Comparison of ENCODE assay signal across 10 cellular contexts in the genomic region with DNA sequence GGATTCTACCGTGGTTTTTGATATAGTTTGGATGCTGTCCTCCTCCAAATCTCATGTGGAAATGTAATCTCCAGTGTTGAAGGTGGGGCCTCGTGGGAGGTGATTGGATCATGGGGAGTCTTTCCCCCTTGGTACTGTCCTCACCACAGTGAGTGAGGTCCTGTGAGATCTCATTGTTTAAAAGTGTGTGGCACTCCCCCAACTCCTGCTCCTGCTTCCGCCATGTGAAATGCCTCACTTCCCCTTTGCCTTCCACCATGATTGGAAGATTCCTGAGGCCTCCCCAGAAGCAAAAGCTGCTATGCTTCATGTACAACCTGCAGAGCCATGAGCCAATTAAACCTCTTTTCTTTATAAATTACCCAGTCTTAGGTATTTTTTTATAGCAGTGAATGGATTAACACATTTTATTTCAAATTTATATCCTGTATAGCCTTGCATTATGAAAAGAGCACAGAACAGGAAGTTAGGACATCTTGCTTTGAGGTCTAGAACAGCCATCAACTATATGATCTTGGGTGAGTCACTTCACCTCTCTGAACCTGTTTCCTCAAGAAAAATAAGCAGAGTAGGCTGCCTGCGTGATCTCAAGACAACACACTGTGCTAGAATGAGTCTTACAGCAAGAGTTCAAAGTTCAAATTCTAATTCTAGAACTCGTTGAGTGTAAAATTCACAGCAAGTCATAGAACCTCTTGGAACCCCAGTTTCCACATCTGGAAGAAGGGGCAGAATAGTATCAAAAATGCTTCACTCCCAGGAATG.
DNase-seq lines count a peak whose midpoint lies in the region; ATAC-seq, FAIRE-seq and TF ChIP-seq lines count a peak whose summit lies in the region.
"Had no signal": no experiment of that assay in that cellular context is flagged by ENCODE, and none has a peak within 500 bp of the region (broad histone marks: within the 10 kb centered on the region; RNA-seq: fewer than 3 reads in every experiment).

No MANE protein-coding gene starts in this region.

- H3K4me1 ChIP-seq in GM12878 (ENCODE audit: control insufficient read depth, insufficient read depth, low read length) = peaks cover 4% of the 10 kb centered on the region
- peaks cover 0 to 4% (median 0%) of the 10 kb centered on the region in 4 donors for H3K4me1 ChIP-seq in upper lobe of left lung

- H3K4me1 Mint-ChIP-seq in nephron progenitor cell = peaks cover 27% of the 10 kb centered on the region

- H3K36me3 Mint-ChIP-seq in nephron progenitor cell (ENCODE audit: low read depth) = peaks cover 7% of the 10 kb centered on the region

- no peak overlapping the region for H3K4me2 ChIP-seq in GM12878 (ENCODE audit: control insufficient read depth, insufficient read depth)

- no peaks in the 10 kb centered on the region; the same call in 1 of the 3 replicates for H3K9me3 ChIP-seq in GM12878 (replicated peaks; ENCODE audit: control insufficient read depth, insufficient read depth, low read length)
- H3K9me3 ChIP-seq in upper lobe of left lung = peaks cover 0 to 6% (median 0%) of the 10 kb centered on the region in 4 donors

- H3K9me3 Mint-ChIP-seq in nephron progenitor cell = peaks cover 19% of the 10 kb centered on the region
- H3K9me3 Mint-ChIP-seq: memory B cell had no signal

- SMC1A ChIA-PET in GM12878 (lab: Charles Lee; ENCODE audit: uncharacterized antibody, unreplicated experiment) = interaction anchor here (0.9 to 3.4 kb wide), 3 partner anchors 29 to 331 kb away, joined by 3 to 15 read pairs (median 3); no protein-coding TSS in a partner anchor

- in situ Hi-C loops in GM12878 (cut with MboI) = no loop called here

- CTCF ChIA-PET in GM12878 (lab: Yijun Ruan, JAX) = no interaction called here

- H3K27me3 ChIP-seq in GM12878 (replicated peaks in 1 of 2; ENCODE audit: control insufficient read depth in 2 of 2, insufficient read depth in 2 of 2, low read length in 1 of 2) = no peaks in the 10 kb centered on the region
- no peaks in the 10 kb centered on the region for H3K27me3 ChIP-seq in upper lobe of left lung

- TF ChIP-seq POLR2A in GM12878 (IDR thresholded peaks at IDR 0.05; ENCODE audit: low read depth, low read length) (no peak), upper lobe of left lung (IDR thresholded peaks at IDR 0.05) (no peak)

- no peak overlapping the region for H3K9ac ChIP-seq in GM12878 (ENCODE audit: control insufficient read depth, insufficient read depth, low read length)

- intact Hi-C loops in GM12878 (cut with micrococcal nuclease; ENCODE audit: unreplicated experiment) = no loop called here

- POLR2A ChIA-PET in GM12878 (lab: Charles Lee) = interaction anchor here (0.6 kb wide), 1 partner anchor 159 kb away, joined by 4 read pairs; no protein-coding TSS in a partner anchor

- no peak overlapping the region for H3K27ac Mint-ChIP-seq in nephron progenitor cell
- H3K27ac Mint-ChIP-seq: memory B cell had no signal

- ATAC-seq in GM19395 (IDR thresholded peaks at IDR 0.05; ENCODE audit: unreplicated experiment) (peak; percentile 53), GM12878 (peak; percentile 81), GM19467 (IDR thresholded peaks at IDR 0.05; ENCODE audit: unreplicated experiment) (no peak), upper lobe of left lung (ENCODE audit: low FRiP score in 2 of 2) (no peak)

- H3K27ac ChIP-seq in GM12878 (ENCODE audit: control insufficient read depth, insufficient read depth) (no peak overlapping the region), upper lobe of left lung (no peak overlapping the region)

- H3K4me3 Mint-ChIP-seq in nephron progenitor cell = no peak overlapping the region
- H3K4me3 Mint-ChIP-seq: memory B cell had no signal

- H2AFZ ChIP-seq in GM12878 (ENCODE audit: control insufficient read depth, low read depth, low read length) = no peak overlapping the region

- peak; percentile 72 to 87 for DNase-seq in NOMO-1 (lab: John Stamatoyannopoulos, UW; ENCODE audit: unreplicated experiment in 2 of 2)
- DNase-seq in GM12878 (ENCODE audit: low read depth, low spot score) = no peak
- peak; percentile 93 for DNase-seq in pulmonary artery endothelial cell (ENCODE audit: low read depth, low spot score)
- no peak for DNase-seq in middle frontal gyrus (ENCODE audit: extremely low spot score, low spot score)
- no peak for DNase-seq in nephron progenitor cell
- no peak for DNase-seq in upper lobe of left lung
- DNase-seq: NCI-H524 had no signal

- H3K4me3 ChIP-seq in GM12878 (no peak overlapping the region), upper lobe of left lung (no peak overlapping the region)

- BruUV-seq in GM12878 (replicated peaks; lab: Mats Ljungman, UMichigan) = no TSS peak

- 88% methylated on average over 5 of the region's 5 CpGs for WGBS in GM12878 (ENCODE audit: insufficient coverage, insufficient replicate concordance, low lambda C conversion rate, missing lambda C conversion rate)
- WGBS in upper lobe of left lung, 2 donors = 83 to 90% methylated on average over 5 of the region's 5 CpGs

- RAD21 ChIA-PET in GM12878 (lab: Charles Lee; ENCODE audit: unreplicated experiment) = no interaction called here

- TF ChIP-seq EP300 in GM12878 (IDR thresholded peaks at IDR 0.05; ENCODE audit: borderline replicate concordance in 1 of 2, control insufficient read depth in 1 of 2, low read depth in 2 of 2, low read length in 2 of 2) (no peak), upper lobe of left lung (IDR thresholded peaks at IDR 0.05) (no peak)

- FAIRE-seq in GM12878 (lab: Jason Lieb, UNC) = peak; percentile 23

- H4K20me1 ChIP-seq in GM12878 (ENCODE audit: control insufficient read depth, insufficient read depth) = no peaks in the 10 kb centered on the region

- no peak for TF ChIP-seq CTCF in GM12878 (IDR thresholded peaks at IDR 0.05 in 2 of 3, conservative IDR thresholded peaks at IDR 0.05 in 1 of 3; ENCODE audit: control insufficient read depth in 2 of 3, extremely low read depth in 1 of 3, insufficient read depth in 1 of 3, low read depth in 3 of 3, low read length in 3 of 3)
- TF ChIP-seq CTCF in nephron progenitor cell (IDR thresholded peaks at IDR 0.05) = no peak
- TF ChIP-seq CTCF in upper lobe of left lung (IDR thresholded peaks at IDR 0.05) = no peak

- H3K27me3 Mint-ChIP-seq in nephron progenitor cell (ENCODE audit: low read depth, poor library complexity) = no peaks in the 10 kb centered on the region
- H3K27me3 Mint-ChIP-seq: memory B cell had no signal

- H3K36me3 ChIP-seq in GM12878 (ENCODE audit: control insufficient read depth in 2 of 2, insufficient read depth in 2 of 2, low read length in 1 of 2) (no peaks in the 10 kb centered on the region), upper lobe of left lung (no peaks in the 10 kb centered on the region)

- no peaks in the 10 kb centered on the region for H3K79me2 ChIP-seq in GM12878 (ENCODE audit: control insufficient read depth, insufficient read depth, low read length)

- no peak for TF ChIP-seq RAD21 in GM12878 (IDR thresholded peaks at IDR 0.05; ENCODE audit: insufficient read depth, low read depth, low read length)

TF ChIP-seq in GM12878, 131 proteins besides CTCF, POLR2A, EP300 and RAD21:
- 0 out of 2 replicates have a peak, but pooled peaks have one; percentile 25 for TF ChIP-seq YY1 (IDR thresholded peaks at IDR 0.05; ENCODE audit: low read depth, low read length)
- peak; percentile 69 for TF ChIP-seq NR2C1 (IDR thresholded peaks at IDR 0.05)
- no peak for TF ChIP-seq TBL1XR1 (IDR thresholded peaks at IDR 0.05; ENCODE audit: low read depth, low read length)
- TF ChIP-seq HDGF (IDR thresholded peaks at IDR 0.05) = no peak
- TF ChIP-seq NR2F1 (conservative IDR thresholded peaks at IDR 0.05) = peak; percentile 67; the same call in 1 of the 2 replicates
TF ChIP-seq in GM12878: peak in this region for 3.

Comparison
In these comparisons a context has a peak if more than half of its experiments do, and no peak if none do; other contexts are left out.
1. ATAC-seq: peak in GM19395 (single experiment) and GM12878 (single experiment); none in GM19467 (single experiment) and upper lobe of left lung (0 of 2).
2. DNase-seq: peak in NOMO-1 (2 of 2) and pulmonary artery endothelial cell (single experiment); none in GM12878 (single experiment), middle frontal gyrus (single experiment), nephron progenitor cell (single experiment) and upper lobe of left lung (0 of 2).